ENCODE assay signal across 8 cellular contexts in genomic region chr13:110593430-110594130, GRCh38. TPM values are rescaled to one million over a fixed set of nuclear protein-coding genes. Genes with fewer than 3 reads are reported as not detected.
DNase-seq lines count a peak whose midpoint lies in the region; ATAC-seq and TF ChIP-seq lines count a peak whose summit lies in the region.

No MANE protein-coding gene starts in this region.

- peak; percentile 57 for ATAC-seq in CD8-positive, alpha-beta T cell
- ATAC-seq in GM18508 (IDR thresholded peaks at IDR 0.05; ENCODE audit: insufficient read depth, unreplicated experiment), result peak; percentile 80
- ATAC-seq in HG02870 (IDR thresholded peaks at IDR 0.05; ENCODE audit: unreplicated experiment), result peak; percentile 94
- ATAC-seq in activated naive CD8-positive, alpha-beta T cell treated with anti-CD3 and anti-CD28 coated beads, Interleukin-2, amount 50 U/mL, for 24 hours, result peak; percentile 91
- ATAC-seq in right cardiac atrium, result peak; percentile 84 to 89
- peak; percentile 81 to 94 for ATAC-seq in stimulated activated naive B cell treated with anti-CD40 and anti-IgM and Interleukin-4, amounts not matched to agents 10 μg/mL and 1 μg/mL and 100 μg/mL, for 72 hours (replicated peaks)

- no peaks in the 10 kb centered on the region for H3K27me3 ChIP-seq in CD8-positive, alpha-beta T cell (ENCODE audit: insufficient read depth, low read length)
- no peaks in the 10 kb centered on the region for H3K27me3 ChIP-seq in right cardiac atrium (ENCODE audit: control insufficient read depth, insufficient read depth)

- no peaks in the 10 kb centered on the region for H3K9me3 Mint-ChIP-seq in CD8-positive, alpha-beta T cell
- H3K9me3 Mint-ChIP-seq in activated naive CD8-positive, alpha-beta T cell treated with anti-CD3 and anti-CD28 coated beads, Interleukin-2, amount 50 U/mL, for 24 hours, result no peaks in the 10 kb centered on the region
- H3K9me3 Mint-ChIP-seq in stimulated activated naive B cell treated with anti-CD40 and anti-IgM and Interleukin-4, amounts not matched to agents 10 μg/mL and 1 μg/mL and 100 μg/mL, for 72 hours, result no peaks in the 10 kb centered on the region

- no peaks in the 10 kb centered on the region for H3K9me3 ChIP-seq in CD8-positive, alpha-beta T cell (ENCODE audit: low read length)
- no peaks in the 10 kb centered on the region for H3K9me3 ChIP-seq in right cardiac atrium (ENCODE audit: control insufficient read depth, low read length)

- POLR2A ChIA-PET in CD8-positive, alpha-beta T cell (lab: Charles Lee), result no interaction called here

- H3K27ac ChIP-seq in CD8-positive, alpha-beta T cell (ENCODE audit: low read depth, low read length), result no peak overlapping the region
- H3K27ac ChIP-seq in right cardiac atrium (ENCODE audit: low read length), result no peak overlapping the region

- peaks cover 2% of the 10 kb centered on the region for H3K4me1 Mint-ChIP-seq in CD8-positive, alpha-beta T cell (ENCODE audit: low read depth)
- peaks cover 3% of the 10 kb centered on the region for H3K4me1 Mint-ChIP-seq in activated naive CD8-positive, alpha-beta T cell treated with anti-CD3 and anti-CD28 coated beads, Interleukin-2, amount 50 U/mL, for 24 hours
- peaks cover 0 to 14% of the 10 kb centered on the region in 2 donors for H3K4me1 Mint-ChIP-seq in stimulated activated naive B cell treated with anti-CD40 and anti-IgM and Interleukin-4, amounts not matched to agents 10 μg/mL and 1 μg/mL and 100 μg/mL, for 72 hours

- no peaks in the 10 kb centered on the region for H3K27me3 Mint-ChIP-seq in CD8-positive, alpha-beta T cell (ENCODE audit: low read depth)
- peaks cover 6% of the 10 kb centered on the region for H3K27me3 Mint-ChIP-seq in activated naive CD8-positive, alpha-beta T cell treated with anti-CD3 and anti-CD28 coated beads, Interleukin-2, amount 50 U/mL, for 24 hours
- H3K27me3 Mint-ChIP-seq in stimulated activated naive B cell treated with anti-CD40 and anti-IgM and Interleukin-4, amounts not matched to agents 10 μg/mL and 1 μg/mL and 100 μg/mL, for 72 hours, result no peaks in the 10 kb centered on the region

- intact Hi-C loops in CD8-positive, alpha-beta T cell (cut with DNase I, micrococcal nuclease), result loop anchor here (1.0 to 5.0 kb wide), 2 partner anchors 226 to 334 kb away; no protein-coding TSS in a partner anchor
- intact Hi-C loops in right cardiac atrium (cut with DNase I), result loop anchor here (5.0 to 10.0 kb wide), 3 partner anchors 224 to 461 kb away; no protein-coding TSS in a partner anchor

- H3K36me3 ChIP-seq in CD8-positive, alpha-beta T cell (ENCODE audit: insufficient read depth, low read length), result no peaks in the 10 kb centered on the region

- no peak overlapping the region for H3K27ac Mint-ChIP-seq in CD8-positive, alpha-beta T cell
- H3K27ac Mint-ChIP-seq in activated naive CD8-positive, alpha-beta T cell treated with anti-CD3 and anti-CD28 coated beads, Interleukin-2, amount 50 U/mL, for 24 hours, result no peak overlapping the region
- no peak overlapping the region for H3K27ac Mint-ChIP-seq in stimulated activated naive B cell treated with anti-CD40 and anti-IgM and Interleukin-4, amounts not matched to agents 10 μg/mL and 1 μg/mL and 100 μg/mL, for 72 hours

- H3K36me3 Mint-ChIP-seq in CD8-positive, alpha-beta T cell, result no peaks in the 10 kb centered on the region
- H3K36me3 Mint-ChIP-seq in activated naive CD8-positive, alpha-beta T cell treated with anti-CD3 and anti-CD28 coated beads, Interleukin-2, amount 50 U/mL, for 24 hours (ENCODE audit: low read depth), result no peaks in the 10 kb centered on the region
- no peaks in the 10 kb centered on the region for H3K36me3 Mint-ChIP-seq in stimulated activated naive B cell treated with anti-CD40 and anti-IgM and Interleukin-4, amounts not matched to agents 10 μg/mL and 1 μg/mL and 100 μg/mL, for 72 hours

- H3K4me1 ChIP-seq in CD8-positive, alpha-beta T cell (ENCODE audit: insufficient read depth, low read length), result no peaks in the 10 kb centered on the region
- H3K4me1 ChIP-seq in right cardiac atrium (ENCODE audit: control insufficient read depth, insufficient read depth, low read length), result no peaks in the 10 kb centered on the region

- TF ChIP-seq CTCF in CD8-positive, alpha-beta T cell (IDR thresholded peaks at IDR 0.05), result no peak

- CTCF ChIA-PET in CD8-positive, alpha-beta T cell (lab: Charles Lee), result interaction anchor here (0.6 to 2.1 kb wide), 15 partner anchors 9 to 474 kb away, joined by 3 to 13 read pairs (median 4); no protein-coding TSS in a partner anchor

- no peak overlapping the region for H3K4me3 Mint-ChIP-seq in CD8-positive, alpha-beta T cell
- no peak overlapping the region for H3K4me3 Mint-ChIP-seq in activated naive CD8-positive, alpha-beta T cell treated with anti-CD3 and anti-CD28 coated beads, Interleukin-2, amount 50 U/mL, for 24 hours
- H3K4me3 Mint-ChIP-seq in stimulated activated naive B cell treated with anti-CD40 and anti-IgM and Interleukin-4, amounts not matched to agents 10 μg/mL and 1 μg/mL and 100 μg/mL, for 72 hours, result no peak overlapping the region

- no peak overlapping the region for H3K4me3 ChIP-seq in CD8-positive, alpha-beta T cell (ENCODE audit: low read depth, low read length)
- H3K4me3 ChIP-seq in right cardiac atrium (ENCODE audit: low read length), result no peak overlapping the region

- DNase-seq in CD8-positive, alpha-beta T cell, result no peak
- DNase-seq in NCI-H2029 (lab: John Stamatoyannopoulos, UW) (peak; percentile 30), right cardiac atrium (no peak), mesenteric fat pad (ENCODE audit: low spot score) (no peak)
- no peak for DNase-seq in activated naive CD8-positive, alpha-beta T cell treated with anti-CD3 and anti-CD28 coated beads, Interleukin-2, amount 50 U/mL, for 24 hours
- DNase-seq in stimulated activated naive B cell treated with anti-CD40 and anti-IgM and Interleukin-4, amounts not matched to agents 10 μg/mL and 1 μg/mL and 100 μg/mL, for 72 hours, result no peak

- WGBS in right cardiac atrium, result 44% methylated on average over 6 of the region's 6 CpGs

RNA-seq across cellular contexts. Expression of gene NAXD, which starts 21.8 kb away (rescaled TPM):
- total RNA-seq in CD8-positive, alpha-beta T cell, result 10 to 100 TPM; 23.4 to 25.6 TPM
- total RNA-seq in right cardiac atrium (10 to 100 TPM; 24.4 to 28.6 (median 26.5) TPM), mesenteric fat pad (20.1 TPM)
- polyA plus RNA-seq in right cardiac atrium, result 22.6 TPM

RNA-seq across cellular contexts. Expression of gene RAB20, which starts 32.1 kb away (rescaled TPM):
- total RNA-seq in CD8-positive, alpha-beta T cell, result 1 to 10 TPM; 1.2 to 1.3 TPM
- total RNA-seq in right cardiac atrium, result 10 to 100 TPM; 10.5 to 15.3 (median 12.3) TPM
- 11.8 TPM for polyA plus RNA-seq in right cardiac atrium
- 61.6 TPM for total RNA-seq in mesenteric fat pad

Comparison
In these comparisons a context has a peak if more than half of its experiments do, and no peak if none do; other contexts are left out.
1. RNA of gene RAB20, which starts 32.1 kb away (total RNA-seq): 61.6 TPM in mesenteric fat pad (single experiment) and 10.5 to 15.3 TPM in right cardiac atrium; 1.2 to 1.3 TPM in CD8-positive, alpha-beta T cell; every median in the first group is over 4 times any median in the second.
2. Peak in every context shown above with its lines, with median percentiles within 50 percentile points of each other: ATAC-seq.